In the genomic region with DNA sequence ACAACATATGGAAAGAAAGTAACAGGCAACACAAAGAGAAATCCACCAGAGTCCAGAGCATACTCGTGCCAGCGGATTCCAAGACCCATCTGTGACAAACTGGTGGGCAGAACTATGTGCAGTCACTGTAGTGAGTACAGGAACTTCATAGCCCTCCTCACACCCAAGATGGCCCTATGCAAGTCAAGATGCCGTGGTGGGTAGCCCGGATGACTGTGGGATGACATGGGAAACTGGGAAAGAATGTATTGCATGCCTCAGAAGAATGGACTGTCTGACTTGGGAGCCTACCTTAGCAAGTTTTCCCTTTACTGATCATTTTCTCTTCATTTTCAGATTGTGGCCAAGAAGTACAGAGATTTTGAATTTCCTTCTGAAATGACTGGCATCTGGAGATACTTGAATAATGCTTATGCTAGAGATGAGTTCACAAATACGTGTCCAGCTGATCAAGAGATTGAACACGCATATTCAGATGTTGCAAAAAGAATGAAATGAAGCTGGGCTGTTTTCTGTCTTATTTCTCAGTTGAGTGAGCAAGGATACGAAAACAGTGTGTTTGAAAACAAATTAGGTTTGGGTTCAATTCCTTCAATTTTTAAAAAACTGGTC, we compare ENCODE assay signal across 27 cellular contexts. TPM values are rescaled to one million over a fixed set of nuclear protein-coding genes. Genes with fewer than 3 reads are reported as not detected.
"Had no signal": no experiment of that assay in that cellular context is flagged by ENCODE, and none has a peak within 500 bp of the region (broad histone marks: within the 10 kb centered on the region; RNA-seq: fewer than 3 reads in every experiment).

No MANE protein-coding gene starts in this region.

- H3K9me3 Mint-ChIP-seq: endodermal cell, immature natural killer cell, memory B cell, mesothelial cell of epicardium, nephron, type B pancreatic cell had no signal

- FAIRE-seq: endothelial cell of umbilical vein, keratinocyte, pancreas, urothelium cell line had no signal

- H3K36me3 Mint-ChIP-seq: immature natural killer cell, memory B cell, mesothelial cell of epicardium, type B pancreatic cell had no signal

- H3K36me3 ChIP-seq: left ventricle myocardium inferior, lower lobe of right lung, pancreas, prostate gland, right lobe of liver, suprapubic skin, thyroid gland had no signal

- H3K4me1 ChIP-seq: foreskin keratinocyte, left ventricle myocardium inferior, lower lobe of right lung, pancreas, prostate gland, right lobe of liver, suprapubic skin, thyroid gland had no signal

- DNase-seq: effector CD4-positive, alpha-beta T cell; endodermal cell; erythroblast; foreskin keratinocyte; immature natural killer cell; left ventricle myocardium inferior; lower lobe of right lung; occipital lobe; pancreas; right lobe of liver; stimulated activated CD4-positive, alpha-beta T cell treated with anti-CD3 and anti-CD28 coated beads, Interleukin-2, amount 100 ng/mL, for 24 hours; stimulated activated CD4-positive, alpha-beta T cell treated with anti-CD3 and anti-CD28 coated beads, Interleukin-4, amount 100 ng/mL, for 4 hours; stimulated activated naive CD8-positive, alpha-beta T cell treated with anti-CD3 and anti-CD28 coated beads, Interleukin-15, Interleukin-2, amounts not matched to agents 100 U/mL and 50 U/mL, for 24 hours; thyroid gland had no signal

- H3K9me3 ChIP-seq: left ventricle myocardium inferior, lower lobe of right lung, pancreas, prostate gland, right lobe of liver, suprapubic skin, thyroid gland had no signal

- ATAC-seq: foreskin keratinocyte; stimulated activated naive CD8-positive, alpha-beta T cell treated with anti-CD3 and anti-CD28 coated beads, Interleukin-15, Interleukin-2, amounts not matched to agents 100 U/mL and 50 U/mL, for 24 hours had no signal

- H3K4me3 ChIP-seq: coronary artery, left ventricle myocardium inferior, lower lobe of right lung, pancreas, prostate gland, right lobe of liver, skin epidermis, suprapubic skin, thyroid gland had no signal

- H3K27me3 ChIP-seq: foreskin keratinocyte, right lobe of liver, suprapubic skin, thyroid gland had no signal

- H3K27ac Mint-ChIP-seq: endodermal cell, immature natural killer cell, memory B cell, mesothelial cell of epicardium, nephron, type B pancreatic cell had no signal

- H3K4me3 Mint-ChIP-seq: endodermal cell, immature natural killer cell, memory B cell, mesothelial cell of epicardium, nephron, type B pancreatic cell had no signal

- H3K4me1 Mint-ChIP-seq: endodermal cell, immature natural killer cell had no signal

- H3K27ac ChIP-seq: coronary artery, foreskin keratinocyte, left ventricle myocardium inferior, lower lobe of right lung, pancreas, prostate gland, right lobe of liver, suprapubic skin, thyroid gland had no signal

RNA-seq across cellular contexts. Expression of a gene that starts 47.3 kb away (rescaled TPM):
- total RNA-seq: dermis microvascular lymphatic vessel endothelial cell, endothelial cell of umbilical vein, myocyte had no signal
- polyA plus RNA-seq: endothelial cell of umbilical vein, immature natural killer cell, keratinocyte had no signal
